In genomic region chr3:188417329-188417728, GRCh38 we compare ENCODE assay signal across 11 cellular contexts.
A peak's percentile ranks its signal among the peaks of the same experiment; 100 is the strongest.
DNase-seq lines count a peak whose midpoint lies in the region; ATAC-seq and TF ChIP-seq lines count a peak whose summit lies in the region.
"Had no signal": no experiment of that assay in that cellular context is flagged by ENCODE, and none has a peak within 500 bp of the region (broad histone marks: within the 10 kb centered on the region; RNA-seq: fewer than 3 reads in every experiment).

No MANE protein-coding gene starts in this region.

- H3K79me2 ChIP-seq in DOHH2 (ENCODE audit: control insufficient read depth, low read length), result peaks cover 16% of the 10 kb centered on the region

- H3K9me3 ChIP-seq in DOHH2 (ENCODE audit: control insufficient read depth, insufficient read depth, low read length), result no peaks in the 10 kb centered on the region

- H3K4me3 Mint-ChIP-seq in HFFc6, result no peak overlapping the region
- no peak overlapping the region for H3K4me3 Mint-ChIP-seq in dendritic cell treated with granulocyte-macrophage colony-stimulating factor and Interleukin-4, amounts not matched to agents 40 ng/mL and 50 ng/mL, for 4 days
- H3K4me3 Mint-ChIP-seq in osteocyte (ENCODE audit: unreplicated experiment), result no peak overlapping the region

- peaks cover 3% of the 10 kb centered on the region; the same call in 1 of the 2 replicates for H3K36me3 ChIP-seq in DOHH2 (ENCODE audit: control insufficient read depth, low read length)

- H3K27me3 Mint-ChIP-seq in HFFc6 (ENCODE audit: insufficient read depth) (no peaks in the 10 kb centered on the region), osteocyte (ENCODE audit: unreplicated experiment) (no peaks in the 10 kb centered on the region)
- no peaks in the 10 kb centered on the region for H3K27me3 Mint-ChIP-seq in dendritic cell treated with granulocyte-macrophage colony-stimulating factor and Interleukin-4, amounts not matched to agents 40 ng/mL and 50 ng/mL, for 4 days

- H3K27ac ChIP-seq in DOHH2 (ENCODE audit: low read depth, low read length), result no peak overlapping the region

- peaks cover 25% of the 10 kb centered on the region for H3K36me3 Mint-ChIP-seq in HFFc6 (ENCODE audit: low read depth)
- H3K36me3 Mint-ChIP-seq in dendritic cell treated with granulocyte-macrophage colony-stimulating factor and Interleukin-4, amounts not matched to agents 40 ng/mL and 50 ng/mL, for 4 days (ENCODE audit: low read depth), result no peaks in the 10 kb centered on the region
- peaks cover 19% of the 10 kb centered on the region for H3K36me3 Mint-ChIP-seq in osteocyte (ENCODE audit: unreplicated experiment)

- DNase-seq in HFFc6, result no peak
- DNase-seq in osteocyte (ENCODE audit: extremely low spot score, unreplicated experiment), result no peak
- no peak for DNase-seq in LoVo (ENCODE audit: low spot score)
- no peak for DNase-seq in MV-4-11 (lab: John Stamatoyannopoulos, UW)
- DNase-seq: C1 segment of cervical spinal cord; foreskin melanocyte; PC-3; stimulated activated naive CD4-positive, alpha-beta T cell treated with Interleukin-2 at 50 U/mL for 16 hours had no signal

- no peaks in the 10 kb centered on the region for H3K27me3 ChIP-seq in DOHH2 (ENCODE audit: control insufficient read depth, low read length)

- peaks cover 56% of the 10 kb centered on the region for H3K4me1 ChIP-seq in DOHH2 (ENCODE audit: control insufficient read depth, low read length)

- H3K27ac Mint-ChIP-seq in HFFc6 (peak overlapping the region; percentile 26; the same call in 1 of the 2 replicates), osteocyte (ENCODE audit: unreplicated experiment) (peak overlapping the region; percentile 48)
- H3K27ac Mint-ChIP-seq in dendritic cell treated with granulocyte-macrophage colony-stimulating factor and Interleukin-4, amounts not matched to agents 40 ng/mL and 50 ng/mL, for 4 days, result peak overlapping the region; percentile 17

- no peak for ATAC-seq in GM21737 (IDR thresholded peaks at IDR 0.05; ENCODE audit: unreplicated experiment)
- ATAC-seq: PC-3 had no signal

- no peak for TF ChIP-seq CTCF in DOHH2 (IDR thresholded peaks at IDR 0.05; ENCODE audit: low read depth, low read length, poor library complexity, severe bottlenecking)
- TF ChIP-seq CTCF in HFFc6 (IDR thresholded peaks at IDR 0.05), result no peak
- TF ChIP-seq CTCF in osteocyte (IDR thresholded peaks at IDR 0.05), result no peak

- peak overlapping the region; percentile 7 for H3K4me3 ChIP-seq in DOHH2 (ENCODE audit: low read length)

- intact Hi-C loops in dendritic cell treated with granulocyte-macrophage colony-stimulating factor and Interleukin-4, amounts not matched to agents 40 ng/mL and 50 ng/mL, for 4 days (cut with micrococcal nuclease), result no loop called here

- H3K4me1 Mint-ChIP-seq in HFFc6 (ENCODE audit: low read depth) (peaks cover 61% of the 10 kb centered on the region), osteocyte (ENCODE audit: unreplicated experiment) (peaks cover 59% of the 10 kb centered on the region)
- peaks cover 20% of the 10 kb centered on the region for H3K4me1 Mint-ChIP-seq in dendritic cell treated with granulocyte-macrophage colony-stimulating factor and Interleukin-4, amounts not matched to agents 40 ng/mL and 50 ng/mL, for 4 days (ENCODE audit: low read depth)

- H3K9me2 ChIP-seq in DOHH2 (replicated peaks; ENCODE audit: control insufficient read depth, low read length), result no peaks in the 10 kb centered on the region

- H4K20me1 ChIP-seq in DOHH2 (ENCODE audit: control insufficient read depth, insufficient read depth, low read depth, low read length), result no peaks in the 10 kb centered on the region

- H3K9me3 Mint-ChIP-seq in HFFc6, result no peaks in the 10 kb centered on the region
- no peaks in the 10 kb centered on the region for H3K9me3 Mint-ChIP-seq in dendritic cell treated with granulocyte-macrophage colony-stimulating factor and Interleukin-4, amounts not matched to agents 40 ng/mL and 50 ng/mL, for 4 days
- peaks cover 18% of the 10 kb centered on the region for H3K9me3 Mint-ChIP-seq in osteocyte (ENCODE audit: unreplicated experiment)

- peak overlapping the region; percentile 52 for H3K4me2 ChIP-seq in DOHH2 (ENCODE audit: low read length)

- H3F3A ChIP-seq in DOHH2 (ENCODE audit: control insufficient read depth, insufficient read depth), result peaks cover 9% of the 10 kb centered on the region
